ENCODE assay signal across 8 cellular contexts in genomic region chr11:112962854-112963367, GRCh38. TPM values are rescaled to one million over a fixed set of nuclear protein-coding genes. Genes with fewer than 3 reads are reported as not detected.
A peak's percentile ranks its signal among the peaks of the same experiment; 100 is the strongest.
DNase-seq lines count a peak whose midpoint lies in the region; ATAC-seq, FAIRE-seq and TF ChIP-seq lines count a peak whose summit lies in the region.

No MANE protein-coding gene starts in this region.

- intact Hi-C loops in sigmoid colon (cut with DNase I): loop anchor here (5.0 to 10.0 kb wide), 7 partner anchors 49 to 671 kb away; no protein-coding TSS in a partner anchor
- intact Hi-C loops in CD4-positive, alpha-beta T cell (cut with DNase I, micrococcal nuclease): no loop called here

- CTCF ChIA-PET in CD4-positive, alpha-beta T cell (lab: Charles Lee): no interaction called here

- H3K27ac ChIP-seq in sigmoid colon: peak overlapping the region; percentile 64 to 77 (median 76)
- no peak overlapping the region for H3K27ac ChIP-seq in CD4-positive, alpha-beta T cell (ENCODE audit: low read depth, low read length)

- H3K27ac Mint-ChIP-seq in CD4-positive, alpha-beta T cell: no peak overlapping the region

- 1 to 6% methylated on average over 55 of the region's 55 CpGs for WGBS in sigmoid colon, 2 donors

- DNase-seq in GM06990 (ENCODE audit: extremely low read depth, insufficient read length) (peak; percentile 1), NCI-H2107 (lab: John Stamatoyannopoulos, UW) (peak; percentile 66), astrocyte of the hippocampus (ENCODE audit: low read depth, low spot score) (peak; percentile 79), sigmoid colon (peak; percentile 90), GM12892 (ENCODE audit: insufficient read length) (no peak)
- DNase-seq in CD4-positive, alpha-beta T cell: no peak

- no peaks in the 10 kb centered on the region for H3K9me3 Mint-ChIP-seq in CD4-positive, alpha-beta T cell

- no peak for TF ChIP-seq CTCF in GM06990 (IDR thresholded peaks at IDR 0.05; ENCODE audit: insufficient read depth, low read length, poor library complexity, severe bottlenecking)
- TF ChIP-seq CTCF in sigmoid colon (IDR thresholded peaks at IDR 0.05): no peak
- TF ChIP-seq CTCF in CD4-positive, alpha-beta T cell (IDR thresholded peaks at IDR 0.05): no peak

- no peak overlapping the region for H3K4me3 Mint-ChIP-seq in CD4-positive, alpha-beta T cell

- H3K9me3 ChIP-seq in iPS-18c (ENCODE audit: control insufficient read depth, insufficient read depth, low read length) (peaks cover 2% of the 10 kb centered on the region), sigmoid colon (no peaks in the 10 kb centered on the region)
- H3K9me3 ChIP-seq in CD4-positive, alpha-beta T cell (ENCODE audit: control insufficient read depth, low read length): no peaks in the 10 kb centered on the region

- H3K4me3 ChIP-seq in GM06990 (replicated peaks; ENCODE audit: low read depth, low read length) (no peak overlapping the region), iPS-18c (ENCODE audit: insufficient read depth, low read depth, low read length) (peak overlapping the region; percentile 74), sigmoid colon (peak overlapping the region; percentile 57 to 73 (median 68))

- no peaks in the 10 kb centered on the region for H3K36me3 Mint-ChIP-seq in CD4-positive, alpha-beta T cell (ENCODE audit: low read depth)

- H3K36me3 ChIP-seq in GM06990 (ENCODE audit: control insufficient read depth, insufficient read depth, low read length): no peaks in the 10 kb centered on the region
- no peaks in the 10 kb centered on the region for H3K36me3 ChIP-seq in sigmoid colon

- no peak for TF ChIP-seq EP300 in sigmoid colon (IDR thresholded peaks at IDR 0.05)

- POLR2A ChIA-PET in CD4-positive, alpha-beta T cell (lab: Charles Lee): no interaction called here

- H3K4me1 ChIP-seq in sigmoid colon: peaks cover 0 to 25% (median 17%) of the 10 kb centered on the region in 4 donors

- FAIRE-seq in GM12892 (lab: Jason Lieb, UNC): no peak

- H3K4me1 Mint-ChIP-seq in CD4-positive, alpha-beta T cell (ENCODE audit: low read depth): peaks cover 16% of the 10 kb centered on the region

- ATAC-seq in HG03196 (IDR thresholded peaks at IDR 0.05; ENCODE audit: unreplicated experiment): no peak
- ATAC-seq in CD4-positive, alpha-beta T cell (ENCODE audit: poor library complexity): no peak

- peaks cover 75% of the 10 kb centered on the region for H3K27me3 Mint-ChIP-seq in CD4-positive, alpha-beta T cell

- TF ChIP-seq POLR2A in sigmoid colon (IDR thresholded peaks at IDR 0.05): no peak
- TF ChIP-seq POLR2A in GM12892 (IDR thresholded peaks at IDR 0.05; ENCODE audit: low read depth, low read length): no peak

- no peaks in the 10 kb centered on the region; the same call in 1 of the 2 replicates for H3K27me3 ChIP-seq in GM06990 (replicated peaks; ENCODE audit: control insufficient read depth, insufficient read depth, low read length)
- H3K27me3 ChIP-seq in sigmoid colon: peaks cover 0 to 16% (median 0%) of the 10 kb centered on the region in 3 donors
- peaks cover 65% of the 10 kb centered on the region for H3K27me3 ChIP-seq in CD4-positive, alpha-beta T cell (ENCODE audit: control insufficient read depth, insufficient read depth, low read length)

RNA-seq across cellular contexts. Expression of gene NCAM1, which starts 1.7 kb away (rescaled TPM):
- total RNA-seq in sigmoid colon: 100 to 1,000 TPM in 1 of 4 donors, 10 to 100 TPM in 3; 64.2 to 124 (median 90.4) TPM
- polyA plus RNA-seq in sigmoid colon: 1 to 10 TPM in 2 of 3 donors, under 1 TPM in 1; 0.46 to 9.7 (median 7.2) TPM
- not detected for polyA plus RNA-seq in GM12892 (2012; ENCODE audit: missing spikeins)
- under 1 TPM in 1 of 2 experiments, not detected in 1; 0.34 TPM for total RNA-seq in CD4-positive, alpha-beta T cell

Comparison
In these comparisons a context has a peak if more than half of its experiments do, and no peak if none do; other contexts are left out.
1. DNase-seq: peak in GM06990 (single experiment), NCI-H2107 (single experiment), astrocyte of the hippocampus (single experiment) and sigmoid colon (single experiment); none in GM12892 (single experiment) and CD4-positive, alpha-beta T cell (0 of 10).
2. RNA of gene NCAM1, which starts 1.7 kb away (total RNA-seq): 64.2 to 124 TPM in sigmoid colon; 0.34 TPM in CD4-positive, alpha-beta T cell; every median in the first group is over 10 times any median in the second.